ENCODE assay signal across 10 cellular contexts in the genomic region with DNA sequence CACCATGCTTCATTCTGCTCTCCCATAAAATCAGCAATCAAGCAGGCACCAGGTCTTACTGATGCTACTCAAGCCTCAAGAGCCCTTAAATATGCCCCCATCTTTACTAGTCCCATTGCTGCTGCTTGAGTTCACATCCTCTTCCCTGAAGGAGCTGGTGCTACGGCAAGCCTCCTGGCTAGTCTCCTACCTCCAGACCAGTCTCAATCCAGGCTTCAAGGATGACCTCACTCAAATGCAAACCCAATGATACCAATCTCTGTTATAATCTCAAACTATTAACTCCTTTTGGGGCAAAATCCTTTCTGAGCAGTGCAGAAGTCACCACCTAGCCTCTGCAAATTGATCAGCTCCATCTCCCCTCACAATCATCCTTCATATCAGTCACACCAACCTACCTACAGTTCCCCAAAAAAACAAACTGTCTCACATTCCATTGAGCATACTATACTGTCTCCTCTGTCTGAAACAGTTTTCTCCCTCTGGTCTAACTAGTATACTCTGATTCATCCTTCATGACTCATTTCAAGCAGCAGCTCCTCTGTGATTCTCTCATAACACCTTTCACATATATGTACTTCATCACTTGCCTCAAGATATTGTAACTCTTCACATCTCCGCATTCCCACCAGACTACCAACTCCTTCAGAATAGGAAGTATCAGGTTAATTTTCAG. TPM values are rescaled to one million over a fixed set of nuclear protein-coding genes. Genes with fewer than 3 reads are reported as not detected.
DNase-seq lines count a peak whose midpoint lies in the region; ATAC-seq and TF ChIP-seq lines count a peak whose summit lies in the region.
"Had no signal": no experiment of that assay in that cellular context is flagged by ENCODE, and none has a peak within 500 bp of the region (broad histone marks: within the 10 kb centered on the region; RNA-seq: fewer than 3 reads in every experiment).

No MANE protein-coding gene starts in this region.

- no peaks in the 10 kb centered on the region for H3K27me3 ChIP-seq in SJCRH30

- no peak overlapping the region for H2AFZ ChIP-seq in OCI-LY7 (ENCODE audit: low read length)

- H3K4me2 ChIP-seq in OCI-LY7 (ENCODE audit: low read length) = no peak overlapping the region

- H3K27ac ChIP-seq in SJCRH30 (no peak overlapping the region), OCI-LY7 (ENCODE audit: low read depth, low read length, poor library complexity, severe bottlenecking) (no peak overlapping the region)

- H3K79me2 ChIP-seq in OCI-LY7 (ENCODE audit: insufficient read depth, low read depth, low read length) = no peaks in the 10 kb centered on the region

- no TSS peak for BruUV-seq in OCI-LY7 (replicated peaks; lab: Mats Ljungman, UMichigan)

- H4K20me1 ChIP-seq in OCI-LY7 (ENCODE audit: insufficient read depth, low read length) = no peaks in the 10 kb centered on the region

- no peaks in the 10 kb centered on the region for H3K9me3 ChIP-seq in SJCRH30 (replicated peaks)
- H3K9me3 ChIP-seq in OCI-LY7 (ENCODE audit: low read length) = no peaks in the 10 kb centered on the region

- H3K36me3 ChIP-seq in SJCRH30 (peaks cover 25% of the 10 kb centered on the region; the same call in 1 of the 2 replicates), OCI-LY7 (ENCODE audit: insufficient read depth, low read length) (peaks cover 77% of the 10 kb centered on the region)

- intact Hi-C loops in OCI-LY7 (cut with micrococcal nuclease; ENCODE audit: unreplicated experiment) = no loop called here

- peak; percentile 51 to 90 for DNase-seq in cardiac fibroblast (ENCODE audit: low read depth in 2 of 2)
- DNase-seq in pulmonary artery endothelial cell (ENCODE audit: low read depth, low spot score) = peak; percentile 24
- no peak for DNase-seq in DMS153 (lab: John Stamatoyannopoulos, UW)
- no peak for DNase-seq in iPS-NIHi7 (ENCODE audit: extremely low spot score)
- no peak for DNase-seq in SJCRH30
- no peak for DNase-seq in OCI-LY7 (ENCODE audit: low spot score)
- DNase-seq: activated T-cell treated with anti-CD3 and anti-CD28 coated beads, Interleukin-2, amount 50 U/mL, for 48 hours; stimulated activated CD4-positive, alpha-beta T cell treated with anti-CD3 and anti-CD28 coated beads, Interleukin-1b, Interleukin-23, amount 100 ng/mL, for 48 hours had no signal

- TF ChIP-seq CTCF in cardiac fibroblast (IDR thresholded peaks at IDR 0.05; ENCODE audit: low read depth, low read length) = no peak
- TF ChIP-seq CTCF in OCI-LY7 (conservative IDR thresholded peaks at IDR 0.05; ENCODE audit: low read length) = no peak

- H3K4me3 ChIP-seq in cardiac fibroblast (replicated peaks in 1 of 2; ENCODE audit: low read depth in 2 of 2, low read length in 2 of 2) (no peak overlapping the region), SJCRH30 (no peak overlapping the region), OCI-LY7 (ENCODE audit: low read depth, low read length, poor library complexity, severe bottlenecking) (no peak overlapping the region)

- ATAC-seq in GM18870 (IDR thresholded peaks at IDR 0.05; ENCODE audit: unreplicated experiment) (peak; percentile 86), HG03565 (IDR thresholded peaks at IDR 0.05; ENCODE audit: unreplicated experiment) (peak; percentile 82)

- H3K4me1 ChIP-seq in SJCRH30 (no peaks in the 10 kb centered on the region), OCI-LY7 (ENCODE audit: insufficient read depth, low read length, poor library complexity, severe bottlenecking) (no peaks in the 10 kb centered on the region)

- CTCF ChIA-PET in OCI-LY7 (lab: Charles Lee; ENCODE audit: unreplicated experiment) = no interaction called here

- POLR2A ChIA-PET in OCI-LY7 (lab: Charles Lee) = no interaction called here

- no peaks in the 10 kb centered on the region for H3K9me2 ChIP-seq in OCI-LY7 (ENCODE audit: insufficient read depth, low read length)

RNA-seq across cellular contexts. Expression of a gene that starts 30.0 kb away (rescaled TPM):
- total RNA-seq in pulmonary artery endothelial cell = 97.9 and 116 TPM in 2 replicates
- 46.5 and 50.0 TPM in 2 replicates for total RNA-seq in SJCRH30 (2014; rRNA removed; shearing (Covaris generic))
- total RNA-seq in OCI-LY7 (2014; rRNA removed; shearing (Covaris generic)) = 57.4 and 62.0 TPM in 2 replicates
- total RNA-seq in OCI-LY7 (2022) = 118 and 128 TPM in 2 replicates

Comparison
In these comparisons a context has a peak if more than half of its experiments do, and no peak if none do; other contexts are left out.
1. DNase-seq: peak in cardiac fibroblast (2 of 2) and pulmonary artery endothelial cell (single experiment); none in DMS153 (single experiment), iPS-NIHi7 (single experiment), SJCRH30 (0 of 2) and OCI-LY7 (single experiment).